In genomic region chr22:37416806-37417205, GRCh38 we compare ENCODE assay signal across 12 cellular contexts. TPM values are rescaled to one million over a fixed set of nuclear protein-coding genes. Genes with fewer than 3 reads are reported as not detected.
DNase-seq lines count a peak whose midpoint lies in the region; ATAC-seq and TF ChIP-seq lines count a peak whose summit lies in the region.
"Had no signal": no experiment of that assay in that cellular context is flagged by ENCODE, and none has a peak within 500 bp of the region (broad histone marks: within the 10 kb centered on the region; RNA-seq: fewer than 3 reads in every experiment).

No MANE protein-coding gene starts in this region.

- H3K4me1 ChIP-seq in neuronal stem cell (ENCODE audit: control insufficient read depth in 2 of 2, insufficient read depth in 1 of 2, low read depth in 1 of 2, low read length in 2 of 2) = peaks cover 17 to 21% of the 10 kb centered on the region in 2 donors
- H3K4me1 ChIP-seq in tibial nerve = peaks cover 0 to 20% (median 4%) of the 10 kb centered on the region in 4 donors
- peaks cover 3% of the 10 kb centered on the region for H3K4me1 ChIP-seq in OCI-LY7 (ENCODE audit: insufficient read depth, low read length, poor library complexity, severe bottlenecking)

- H3K79me2 ChIP-seq in OCI-LY7 (ENCODE audit: insufficient read depth, low read depth, low read length) = no peaks in the 10 kb centered on the region

- H3K9me2 ChIP-seq in OCI-LY7 (ENCODE audit: insufficient read depth, low read length) = no peaks in the 10 kb centered on the region

- H2BK120ac ChIP-seq in neuronal stem cell (ENCODE audit: low read depth, low read length) = no peak overlapping the region

- no peak overlapping the region for H4K91ac ChIP-seq in neuronal stem cell (ENCODE audit: low read depth, low read length, poor library complexity)

- H3K4ac ChIP-seq in neuronal stem cell (ENCODE audit: low read length) = no peak overlapping the region

- peak overlapping the region; percentile 12 for H3K14ac ChIP-seq in neuronal stem cell (ENCODE audit: low read length)

- H3K27me3 Mint-ChIP-seq in activated naive CD8-positive, alpha-beta T cell treated with anti-CD3 and anti-CD28 coated beads, Interleukin-2, amount 50 U/mL, for 24 hours = peaks cover 64% of the 10 kb centered on the region

- no peak overlapping the region for H4K8ac ChIP-seq in neuronal stem cell (ENCODE audit: low read depth, low read length)

- H3K4me3 ChIP-seq in neuronal stem cell (ENCODE audit: low read length in 2 of 2) (peak overlapping the region in 1 of 2 donors; percentile 18), tibial nerve (no peak overlapping the region), OCI-LY7 (ENCODE audit: low read depth, low read length, poor library complexity, severe bottlenecking) (no peak overlapping the region)
- H3K4me3 ChIP-seq: Peyer's patch, transverse colon had no signal

- H3K36me3 ChIP-seq in neuronal stem cell (replicated peaks in 1 of 2; ENCODE audit: control insufficient read depth in 2 of 2, insufficient read depth in 2 of 2, low read length in 2 of 2) (no peaks in the 10 kb centered on the region), tibial nerve (no peaks in the 10 kb centered on the region), OCI-LY7 (ENCODE audit: insufficient read depth, low read length) (no peaks in the 10 kb centered on the region)
- H3K36me3 ChIP-seq: Peyer's patch, transverse colon had no signal

- H3K23ac ChIP-seq in neuronal stem cell (ENCODE audit: low read depth, low read length, poor library complexity) = no peak overlapping the region

- H3K27me3 ChIP-seq in neuronal stem cell (ENCODE audit: control insufficient read depth in 3 of 3, insufficient read depth in 3 of 3, low read depth in 1 of 3, low read length in 3 of 3) (peaks cover 2 to 84% (median 28%) of the 10 kb centered on the region in 3 experiments), tibial nerve (peaks cover 0 to 83% of the 10 kb centered on the region in 2 donors)

- no peak overlapping the region for H2BK12ac ChIP-seq in neuronal stem cell (ENCODE audit: low read length)

- WGBS in neuronal stem cell (ENCODE audit: extremely low coverage in 2 of 2, insufficient read length in 2 of 2, insufficient replicate concordance in 1 of 2), 2 donors = no CpG with 5 or more reads among the region's 13 CpGs
- 28 to 33% methylated on average over 13 of the region's 13 CpGs for whole genome bisulfite sequencing in tibial nerve, 2 donors

- H2AK5ac ChIP-seq in neuronal stem cell (ENCODE audit: low read depth, low read length) = peak overlapping the region; percentile 91

- H2BK5ac ChIP-seq in neuronal stem cell (ENCODE audit: low read length) = peak overlapping the region; percentile 57

- peak overlapping the region; percentile 38 for H2BK15ac ChIP-seq in neuronal stem cell (ENCODE audit: low read length)

- POLR2A ChIA-PET in OCI-LY7 (lab: Charles Lee) = interaction anchor here (0.6 kb wide), 1 partner anchor 48 kb away, joined by 3 read pairs; no protein-coding TSS in a partner anchor

- H4K20me1 ChIP-seq in OCI-LY7 (ENCODE audit: insufficient read depth, low read length) = no peaks in the 10 kb centered on the region

- no peak overlapping the region for H3K4me2 ChIP-seq in neuronal stem cell (ENCODE audit: insufficient read depth, low read length, poor library complexity, severe bottlenecking)
- no peak overlapping the region for H3K4me2 ChIP-seq in OCI-LY7 (ENCODE audit: low read length)

- H3K79me1 ChIP-seq in neuronal stem cell (ENCODE audit: low read depth, low read length) = no peaks in the 10 kb centered on the region

- BruUV-seq in OCI-LY7 (replicated peaks; lab: Mats Ljungman, UMichigan) = no TSS peak

- no peak overlapping the region for H3K27ac Mint-ChIP-seq in activated naive CD8-positive, alpha-beta T cell treated with anti-CD3 and anti-CD28 coated beads, Interleukin-2, amount 50 U/mL, for 24 hours

- intact Hi-C loops in OCI-LY7 (cut with micrococcal nuclease; ENCODE audit: unreplicated experiment) = no loop called here

- CTCF ChIA-PET in OCI-LY7 (lab: Charles Lee; ENCODE audit: unreplicated experiment) = interaction anchor here (0.6 kb wide), 1 partner anchor 48 kb away, joined by 3 read pairs; no protein-coding TSS in a partner anchor

- TF ChIP-seq POLR2A in tibial nerve (IDR thresholded peaks at IDR 0.05) = no peak

- TF ChIP-seq CTCF in tibial nerve (IDR thresholded peaks at IDR 0.05) (no peak), GM20000 (IDR thresholded peaks at IDR 0.05; ENCODE audit: extremely low read depth, missing control alignments) (no peak), OCI-LY7 (conservative IDR thresholded peaks at IDR 0.05; ENCODE audit: low read length) (no peak)

- H3K4me1 Mint-ChIP-seq in activated naive CD8-positive, alpha-beta T cell treated with anti-CD3 and anti-CD28 coated beads, Interleukin-2, amount 50 U/mL, for 24 hours = peaks cover 30% of the 10 kb centered on the region

- H2AFZ ChIP-seq in neuronal stem cell (ENCODE audit: low read length) (no peak overlapping the region), OCI-LY7 (ENCODE audit: low read length) (no peak overlapping the region)

- peak overlapping the region; percentile 7 for H3K9ac ChIP-seq in neuronal stem cell (ENCODE audit: low read depth, low read length, poor library complexity)

- peak overlapping the region; percentile 78 for H3K18ac ChIP-seq in neuronal stem cell (ENCODE audit: low read length)

- DNase-seq in NCI-H2107 treated with DMSO at 0.1 percent for 48 hours (lab: John Stamatoyannopoulos, UW; ENCODE audit: unreplicated experiment) (peak; percentile 20), NCI-H2107 (lab: John Stamatoyannopoulos, UW) (no peak), NCI-H69 (lab: John Stamatoyannopoulos, UW) (peak; percentile 57), neuronal stem cell (ENCODE audit: low spot score) (no peak), tibial nerve (ENCODE audit: low spot score in 2 of 2) (no peak), GM20000 (ENCODE audit: low spot score) (no peak), OCI-LY7 (ENCODE audit: low spot score) (no peak)
- DNase-seq in activated naive CD8-positive, alpha-beta T cell treated with anti-CD3 and anti-CD28 coated beads, Interleukin-2, amount 50 U/mL, for 24 hours = peak; percentile 53
- DNase-seq: erythroblast, transverse colon had no signal

- H3K4me3 Mint-ChIP-seq in activated naive CD8-positive, alpha-beta T cell treated with anti-CD3 and anti-CD28 coated beads, Interleukin-2, amount 50 U/mL, for 24 hours = peak overlapping the region; percentile 21

- no peaks in the 10 kb centered on the region for H3K36me3 Mint-ChIP-seq in activated naive CD8-positive, alpha-beta T cell treated with anti-CD3 and anti-CD28 coated beads, Interleukin-2, amount 50 U/mL, for 24 hours (ENCODE audit: low read depth)

- no peak for TF ChIP-seq EP300 in tibial nerve (IDR thresholded peaks at IDR 0.05)

- ATAC-seq in activated naive CD8-positive, alpha-beta T cell treated with anti-CD3 and anti-CD28 coated beads, Interleukin-2, amount 50 U/mL, for 24 hours = peak; percentile 57

- H3K27ac ChIP-seq in neuronal stem cell (replicated peaks; ENCODE audit: low read length) (no peak overlapping the region), tibial nerve (no peak overlapping the region), OCI-LY7 (ENCODE audit: low read depth, low read length, poor library complexity, severe bottlenecking) (no peak overlapping the region)
- H3K27ac ChIP-seq: Peyer's patch, transverse colon had no signal

- no peaks in the 10 kb centered on the region for H3K9me3 ChIP-seq in neuronal stem cell (replicated peaks in 1 of 2; ENCODE audit: control insufficient read depth in 2 of 2, insufficient read depth in 1 of 2, low read depth in 1 of 2, low read length in 2 of 2)
- H3K9me3 ChIP-seq in tibial nerve = no peaks in the 10 kb centered on the region
- no peaks in the 10 kb centered on the region for H3K9me3 ChIP-seq in OCI-LY7 (ENCODE audit: low read length)
- H3K9me3 ChIP-seq: Peyer's patch, transverse colon had no signal

- no peaks in the 10 kb centered on the region for H3K9me3 Mint-ChIP-seq in activated naive CD8-positive, alpha-beta T cell treated with anti-CD3 and anti-CD28 coated beads, Interleukin-2, amount 50 U/mL, for 24 hours

RNA-seq across cellular contexts. Expression of gene ELFN2, which starts 10.5 kb away (rescaled TPM):
- 0.78 TPM for polyA plus RNA-seq in neuronal stem cell (2013, experiment 1 of 2)
- 0.86 TPM for polyA plus RNA-seq in neuronal stem cell (2013, experiment 2 of 2)
- 1 to 10 TPM in 3 of 4 donors, under 1 TPM in 1; 0.30 to 4.4 (median 3.1) TPM for total RNA-seq in tibial nerve
- total RNA-seq in OCI-LY7 (2014; rRNA removed; shearing (Covaris generic)) = 0.63 and 0.82 TPM in 2 replicates
- total RNA-seq in OCI-LY7 (2022) = 0.83 and 1.8 TPM in 2 replicates
- total RNA-seq: lung microvascular endothelial cell had no signal

Comparison
In these comparisons a context has a peak if more than half of its experiments do, and no peak if none do; other contexts are left out.
1. DNase-seq: peak in NCI-H2107 treated with DMSO at 0.1 percent for 48 hours (single experiment), NCI-H69 (single experiment) and activated naive CD8-positive, alpha-beta T cell treated with anti-CD3 and anti-CD28 coated beads, Interleukin-2, amount 50 U/mL, for 24 hours (single experiment); none in NCI-H2107 (single experiment), neuronal stem cell (single experiment), tibial nerve (0 of 2), GM20000 (single experiment) and OCI-LY7 (single experiment).